In the genomic region with DNA sequence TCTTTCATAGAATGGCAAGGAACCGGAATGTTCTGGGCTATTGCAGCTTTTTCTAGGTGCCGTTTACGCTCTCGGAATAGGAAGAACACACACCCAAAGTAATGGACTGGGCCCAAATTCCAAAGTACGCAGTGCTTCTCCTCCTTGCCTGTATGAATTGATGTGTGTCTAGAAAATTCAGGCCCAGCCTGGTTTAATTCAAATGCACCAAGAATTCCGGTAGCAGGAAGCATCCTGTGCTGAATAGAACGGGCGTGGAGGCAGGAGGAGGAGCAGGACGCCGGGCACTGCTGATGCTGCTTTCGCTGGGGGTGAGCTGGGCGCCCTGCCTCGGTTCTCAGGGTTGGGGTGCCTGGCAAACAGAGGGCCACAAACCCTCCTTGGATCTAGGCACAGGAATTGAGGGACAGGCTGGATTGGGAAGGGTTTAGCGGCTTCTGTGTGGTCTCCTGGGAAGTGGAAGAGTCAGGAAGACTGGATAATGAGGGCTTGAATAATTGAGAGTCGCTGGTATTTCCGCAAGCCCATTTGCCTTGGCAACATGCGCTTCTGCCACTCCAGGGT, we compare ENCODE assay signal across 10 cellular contexts. TPM values are rescaled to one million over a fixed set of nuclear protein-coding genes. Genes with fewer than 3 reads are reported as not detected.
A peak's percentile ranks its signal among the peaks of the same experiment; 100 is the strongest.
DNase-seq lines count a peak whose midpoint lies in the region; ATAC-seq and TF ChIP-seq lines count a peak whose summit lies in the region.
"Had no signal": no experiment of that assay in that cellular context is flagged by ENCODE, and none has a peak within 500 bp of the region (broad histone marks: within the 10 kb centered on the region; RNA-seq: fewer than 3 reads in every experiment).

No MANE protein-coding gene starts in this region.

- H3K36me3 ChIP-seq in Loucy (ENCODE audit: insufficient read depth, low read length) (no peaks in the 10 kb centered on the region), parathyroid adenoma (ENCODE audit: control insufficient read depth, insufficient read depth, low read length) (no peaks in the 10 kb centered on the region)

- no peaks in the 10 kb centered on the region for H3K9me3 ChIP-seq in CD4-positive, alpha-beta T cell (ENCODE audit: control insufficient read depth, low read length)
- no peaks in the 10 kb centered on the region for H3K9me3 ChIP-seq in Loucy (ENCODE audit: insufficient read depth, low read depth, low read length)
- no peaks in the 10 kb centered on the region for H3K9me3 ChIP-seq in parathyroid adenoma (ENCODE audit: control insufficient read depth, low read length)
- H3K9me3 ChIP-seq: mucosa of descending colon had no signal

- peaks cover 40% of the 10 kb centered on the region for H3K4me1 Mint-ChIP-seq in CD4-positive, alpha-beta T cell (ENCODE audit: low read depth)

- peaks cover 14% of the 10 kb centered on the region; the same call in 1 of the 2 replicates for H3K79me2 ChIP-seq in Loucy (ENCODE audit: insufficient read depth, low read length)
- no peaks in the 10 kb centered on the region for H3K79me2 ChIP-seq in parathyroid adenoma

- peak overlapping the region; percentile 63 for H3K4me2 ChIP-seq in Loucy (ENCODE audit: low read depth, low read length, poor library complexity, severe bottlenecking)
- H3K4me2 ChIP-seq in parathyroid adenoma (ENCODE audit: low read length) = no peak overlapping the region

- peak overlapping the region; percentile 21 for H3K27ac ChIP-seq in CD4-positive, alpha-beta T cell (ENCODE audit: low read depth, low read length)
- H3K27ac ChIP-seq in coronary artery = peak overlapping the region; percentile 50 to 92
- H3K27ac ChIP-seq in parathyroid adenoma = peak overlapping the region; percentile 79

- no peak overlapping the region for H3K4me3 ChIP-seq in Loucy (ENCODE audit: low read length, poor library complexity, severe bottlenecking)
- H3K4me3 ChIP-seq in coronary artery = peak overlapping the region; percentile 85
- no peak overlapping the region for H3K4me3 ChIP-seq in parathyroid adenoma (ENCODE audit: low read depth, low read length)
- H3K4me3 ChIP-seq: mucosa of descending colon had no signal

- TF ChIP-seq CTCF in CD4-positive, alpha-beta T cell (IDR thresholded peaks at IDR 0.05) = no peak
- TF ChIP-seq CTCF in Loucy (conservative IDR thresholded peaks at IDR 0.05; ENCODE audit: low read length) (no peak), coronary artery (IDR thresholded peaks at IDR 0.05) (no peak), parathyroid adenoma (IDR thresholded peaks at IDR 0.05) (no peak)

- H3K9me3 Mint-ChIP-seq in CD4-positive, alpha-beta T cell = no peaks in the 10 kb centered on the region

- ATAC-seq in CD4-positive, alpha-beta T cell (ENCODE audit: poor library complexity) = no peak
- no peak for ATAC-seq in GM18867 (IDR thresholded peaks at IDR 0.05; ENCODE audit: unreplicated experiment)

- CTCF ChIA-PET in CD4-positive, alpha-beta T cell (lab: Charles Lee) = no interaction called here

- intact Hi-C loops in CD4-positive, alpha-beta T cell (cut with DNase I, micrococcal nuclease) = no loop called here

- peaks cover 27% of the 10 kb centered on the region for H3K27me3 Mint-ChIP-seq in CD4-positive, alpha-beta T cell

- H3K4me1 ChIP-seq in Loucy (ENCODE audit: insufficient read depth, low read length, poor library complexity, severe bottlenecking) = peaks cover 14% of the 10 kb centered on the region
- H3K4me1 ChIP-seq in parathyroid adenoma = no peaks in the 10 kb centered on the region

- no peaks in the 10 kb centered on the region for H3K9me2 ChIP-seq in Loucy (replicated peaks; ENCODE audit: low read depth, low read length)

- H4K20me1 ChIP-seq in Loucy (ENCODE audit: insufficient read depth, low read length, poor library complexity, severe bottlenecking) = no peaks in the 10 kb centered on the region

- DNase-seq in CD4-positive, alpha-beta T cell = no peak
- DNase-seq in coronary artery (ENCODE audit: low spot score) (no peak), NCI-H146 (lab: John Stamatoyannopoulos, UW) (no peak), ureter (ENCODE audit: low spot score) (no peak), SK-N-DZ (ENCODE audit: low spot score) (no peak)
- DNase-seq: effector CD8-positive, alpha-beta T cell had no signal

- H2AFZ ChIP-seq in Loucy (ENCODE audit: low read length) = no peak overlapping the region
- no peak overlapping the region for H2AFZ ChIP-seq in parathyroid adenoma

- POLR2A ChIA-PET in CD4-positive, alpha-beta T cell (lab: Charles Lee) = interaction anchor here (0.9 kb wide), 1 partner anchor 10 kb away, joined by 3 read pairs; no protein-coding TSS in a partner anchor

- peak overlapping the region; percentile 86 for H3K4me3 Mint-ChIP-seq in CD4-positive, alpha-beta T cell

- no peak overlapping the region for H3K9ac ChIP-seq in Loucy (ENCODE audit: low read depth, low read length, poor library complexity, severe bottlenecking)
- H3K9ac ChIP-seq in parathyroid adenoma = no peak overlapping the region

- peak overlapping the region; percentile 90 for H3K27ac Mint-ChIP-seq in CD4-positive, alpha-beta T cell

- H3K36me3 Mint-ChIP-seq in CD4-positive, alpha-beta T cell (ENCODE audit: low read depth) = no peaks in the 10 kb centered on the region

- H3K27me3 ChIP-seq in CD4-positive, alpha-beta T cell (ENCODE audit: control insufficient read depth, insufficient read depth, low read length) = peaks cover 19% of the 10 kb centered on the region
- no peaks in the 10 kb centered on the region for H3K27me3 ChIP-seq in Loucy (ENCODE audit: insufficient read depth, low read length, poor library complexity, severe bottlenecking)
- no peaks in the 10 kb centered on the region for H3K27me3 ChIP-seq in parathyroid adenoma (ENCODE audit: control insufficient read depth, insufficient read depth, low read length)

- H3F3A ChIP-seq in Loucy (ENCODE audit: low read depth) = no peaks in the 10 kb centered on the region

RNA-seq across cellular contexts. Expression of a gene that starts 2.0 kb away (rescaled TPM):
- 1 to 10 TPM; 6.2 to 6.4 TPM for total RNA-seq in CD4-positive, alpha-beta T cell
- total RNA-seq in ureter = 24.4 TPM
- polyA plus RNA-seq in SK-N-DZ (2014; cell fraction: cytosol; rRNA removed) = 0.10 TPM in 2 replicates
- polyA plus RNA-seq in SK-N-DZ (2014; cell fraction: nucleus; rRNA removed) = 1.1 TPM in 1 of 2 replicates, not detected in the other

Comparison
In these comparisons a context has a peak if more than half of its experiments do, and no peak if none do; other contexts are left out.
1. H3K27ac ChIP-seq: peak in every context shown above with its lines; median percentile 79 in parathyroid adenoma; 71 in coronary artery; 21 in CD4-positive, alpha-beta T cell.